In genomic region chr5:150428106-150428876, GRCh38 we compare ENCODE assay signal across 1 cellular context.
A peak's percentile ranks its signal among the peaks of the same experiment; 100 is the strongest.
TF ChIP-seq lines count a peak whose summit lies in the region.

No MANE protein-coding gene starts in this region.

TF ChIP-seq in K562, 482 proteins besides CTCF, POLR2A, EP300 and RAD21 (continued from another document and continues in another):
- TF ChIP-seq ZNF584 (CRISPR knock-in tag; IDR thresholded peaks at IDR 0.05; ENCODE audit: low read depth): peak; percentile 37; the same call in 1 of the 2 replicates
- TF ChIP-seq E2F8 (IDR thresholded peaks at IDR 0.05; ENCODE audit: low read depth, partially characterized antibody): no peak
- no peak for TF ChIP-seq MAFG (tag; conservative IDR thresholded peaks at IDR 0.05)
- TF ChIP-seq POLR3G (IDR thresholded peaks at IDR 0.05; ENCODE audit: extremely low read depth, insufficient read length, insufficient replicate concordance): no peak
- 0 out of 4 replicates have a peak, but pooled peaks of 1 of the 2 experiments have one; percentile 18 for TF ChIP-seq HDAC1 (IDR thresholded peaks at IDR 0.05)
- 0 out of 4 replicates have a peak, but pooled peaks of 1 of the 2 experiments have one; percentile 20 for TF ChIP-seq MAZ (CRISPR knock-in tag; conservative IDR thresholded peaks at IDR 0.05 in 1 of 2, IDR thresholded peaks at IDR 0.05 in 1 of 2)
- TF ChIP-seq ZNF830 (CRISPR knock-in tag; IDR thresholded peaks at IDR 0.05): no peak
- no peak for TF ChIP-seq CREB1 (IDR thresholded peaks at IDR 0.05)
- TF ChIP-seq CREB1 (CRISPR knock-in tag; IDR thresholded peaks at IDR 0.05): no peak
- TF ChIP-seq BRCA1 (IDR thresholded peaks at IDR 0.05): no peak
- no peak for TF ChIP-seq BRCA1 (CRISPR knock-in tag; IDR thresholded peaks at IDR 0.05)
- no peak for TF ChIP-seq GTF2A2 (tag; IDR thresholded peaks at IDR 0.05)
- TF ChIP-seq SMARCA5 (IDR thresholded peaks at IDR 0.05): no peak
- no peak for TF ChIP-seq ATF1 (CRISPR knock-in tag; IDR thresholded peaks at IDR 0.05)
- no peak for TF ChIP-seq ATF1 (tag; IDR thresholded peaks at IDR 0.05)
- TF ChIP-seq RAD51 (IDR thresholded peaks at IDR 0.05; ENCODE audit: borderline replicate concordance, low read depth): peak; percentile 69; the same call in 1 of the 2 replicates
- no peak for TF ChIP-seq MXI1 (IDR thresholded peaks at IDR 0.05; ENCODE audit: low read depth, low read length)
- no peak for TF ChIP-seq VEZF1 (CRISPR knock-in tag; IDR thresholded peaks at IDR 0.05)
- TF ChIP-seq RBBP5 (IDR thresholded peaks at IDR 0.05; ENCODE audit: borderline replicate concordance, insufficient read depth, low read length, poor library complexity, severe bottlenecking): no peak
- TF ChIP-seq ZNF280A (IDR thresholded peaks at IDR 0.05; ENCODE audit: low read depth, partially characterized antibody): no peak
- TF ChIP-seq TEAD1 (CRISPR knock-in tag; IDR thresholded peaks at IDR 0.05): no peak
- no peak for TF ChIP-seq GATA2 (CRISPR knock-in tag; IDR thresholded peaks at IDR 0.05)
- no peak for TF ChIP-seq SMAD1 (IDR thresholded peaks at IDR 0.05; ENCODE audit: low read depth, low read length, partially characterized antibody)
- TF ChIP-seq XRCC3 (IDR thresholded peaks at IDR 0.05): no peak
- no peak for TF ChIP-seq FOXK1 (CRISPR knock-in tag; IDR thresholded peaks at IDR 0.05; ENCODE audit: borderline replicate concordance)
- TF ChIP-seq ZNF639 (CRISPR knock-in tag; conservative IDR thresholded peaks at IDR 0.05 in 1 of 2, IDR thresholded peaks at IDR 0.05 in 1 of 2): no peak
- no peak for TF ChIP-seq NR4A1 (CRISPR knock-in tag; IDR thresholded peaks at IDR 0.05)
- TF ChIP-seq NR4A1 (tag; IDR thresholded peaks at IDR 0.05): 0 out of 2 replicates have a peak, but pooled peaks have one; percentile 46
- no peak for TF ChIP-seq SMARCA4 (IDR thresholded peaks at IDR 0.05)
- no peak for TF ChIP-seq ZNF41 (CRISPR knock-in tag; conservative IDR thresholded peaks at IDR 0.05)
- no peak for TF ChIP-seq IRF1 (CRISPR knock-in tag; IDR thresholded peaks at IDR 0.05; ENCODE audit: borderline replicate concordance)
- TF ChIP-seq NFIC (IDR thresholded peaks at IDR 0.05): peak; percentile 87
- TF ChIP-seq PKNOX1 (IDR thresholded peaks at IDR 0.05): no peak
- TF ChIP-seq SAFB2 (IDR thresholded peaks at IDR 0.05; ENCODE audit: borderline replicate concordance, low read depth, low read length, severe bottlenecking): no peak
- TF ChIP-seq SETDB1 (IDR thresholded peaks at IDR 0.05; ENCODE audit: low read length): no peak
- no peak for TF ChIP-seq RNF2 (IDR thresholded peaks at IDR 0.05)
- TF ChIP-seq ZNF511 (CRISPR knock-in tag; IDR thresholded peaks at IDR 0.05): no peak
- no peak for TF ChIP-seq MNT (conservative IDR thresholded peaks at IDR 0.05)
- no peak for TF ChIP-seq DDX20 (tag; IDR thresholded peaks at IDR 0.05; ENCODE audit: low read depth)
- TF ChIP-seq CTBP1 (IDR thresholded peaks at IDR 0.05; ENCODE audit: borderline replicate concordance): peak; percentile 43
- peak; percentile 25 for TF ChIP-seq ZFP36 (IDR thresholded peaks at IDR 0.05; ENCODE audit: low read depth, low read length, partially characterized antibody)
- TF ChIP-seq HDAC3 (IDR thresholded peaks at IDR 0.05; ENCODE audit: borderline replicate concordance, partially characterized antibody): no peak
- TF ChIP-seq ZKSCAN3 (CRISPR knock-in tag; IDR thresholded peaks at IDR 0.05): no peak
- no peak for TF ChIP-seq KAT7 (CRISPR knock-in tag; IDR thresholded peaks at IDR 0.05; ENCODE audit: borderline replicate concordance)
- no peak for TF ChIP-seq ZNF699 (CRISPR knock-in tag; IDR thresholded peaks at IDR 0.05; ENCODE audit: insufficient replicate concordance)
- TF ChIP-seq ARNT (IDR thresholded peaks at IDR 0.05): no peak
- no peak for TF ChIP-seq FOXO4 (CRISPR knock-in tag; IDR thresholded peaks at IDR 0.05)
- no peak for TF ChIP-seq MTA2 (IDR thresholded peaks at IDR 0.05; ENCODE audit: low read depth)
- TF ChIP-seq SMAD2 (IDR thresholded peaks at IDR 0.05; ENCODE audit: low read depth, low read length): no peak
- no peak for TF ChIP-seq FOXM1 (IDR thresholded peaks at IDR 0.05; ENCODE audit: low read depth)
- TF ChIP-seq FOXM1 (CRISPR knock-in tag; IDR thresholded peaks at IDR 0.05; ENCODE audit: low read depth): no peak
- no peak for TF ChIP-seq ARID4B (CRISPR knock-in tag; IDR thresholded peaks at IDR 0.05)
- no peak for TF ChIP-seq CBX8 (IDR thresholded peaks at IDR 0.05; ENCODE audit: borderline replicate concordance, extremely low read depth, low read depth, low read length, poor library complexity, severe bottlenecking)
- no peak for TF ChIP-seq POLR2AphosphoS2 (IDR thresholded peaks at IDR 0.05; ENCODE audit: low read length)
- no peak for TF ChIP-seq PRMT5 (CRISPR knock-in tag; IDR thresholded peaks at IDR 0.05)
- no peak for TF ChIP-seq ZSCAN29 (IDR thresholded peaks at IDR 0.05)
- no peak for TF ChIP-seq ZNF282 (CRISPR knock-in tag; IDR thresholded peaks at IDR 0.05)
- TF ChIP-seq ILK (tag; IDR thresholded peaks at IDR 0.05; ENCODE audit: borderline replicate concordance, low read depth): no peak
